24 cellular contexts compared by ENCODE assay signal in genomic region chr3:190099099-190099498, GRCh38. TPM values are rescaled to one million over a fixed set of nuclear protein-coding genes. Genes with fewer than 3 reads are reported as not detected.
DNase-seq lines count a peak whose midpoint lies in the region; FAIRE-seq and TF ChIP-seq lines count a peak whose summit lies in the region.
"Had no signal": no experiment of that assay in that cellular context is flagged by ENCODE, and none has a peak within 500 bp of the region (broad histone marks: within the 10 kb centered on the region; RNA-seq: fewer than 3 reads in every experiment).

No MANE protein-coding gene starts in this region.

- no peak for TF ChIP-seq RAD21 in SK-N-SH (IDR thresholded peaks at IDR 0.05; ENCODE audit: low read length)

- FAIRE-seq in H54 (lab: Jason Lieb, UNC), result peak; percentile 57
- FAIRE-seq: GM12878 had no signal

- peaks cover 8% of the 10 kb centered on the region for H3K36me3 Mint-ChIP-seq in type B pancreatic cell
- H3K36me3 Mint-ChIP-seq: CD4-positive, CD25-positive, alpha-beta regulatory T cell had no signal

- H3K4me2 ChIP-seq in SK-N-SH, result no peak overlapping the region
- H3K4me2 ChIP-seq: KMS-11 had no signal

- no peak overlapping the region for H2AFZ ChIP-seq in SK-N-SH (ENCODE audit: low read depth)

- no peak for TF ChIP-seq POLR2A in H54 (IDR thresholded peaks at IDR 0.05; ENCODE audit: low read depth, low read length)

- POLR2A ChIA-PET in SK-N-SH (lab: Yijun Ruan, JAX), result no interaction called here

- H3K9me2 ChIP-seq in SK-N-SH, result no peaks in the 10 kb centered on the region

- no peaks in the 10 kb centered on the region for H3K27me3 Mint-ChIP-seq in type B pancreatic cell

- H3K9me3 ChIP-seq in SK-N-SH, result no peaks in the 10 kb centered on the region
- H3K9me3 ChIP-seq: BE2C had no signal

- H4K20me1 ChIP-seq in SK-N-SH (ENCODE audit: insufficient read depth), result no peaks in the 10 kb centered on the region

- peaks cover 4% of the 10 kb centered on the region for H3F3A ChIP-seq in SK-N-SH (replicated peaks; ENCODE audit: insufficient read depth)

- no peaks in the 10 kb centered on the region for H3K79me2 ChIP-seq in SK-N-SH (ENCODE audit: insufficient read depth)

- no peaks in the 10 kb centered on the region for H3K36me3 ChIP-seq in SK-N-SH (replicated peaks in 1 of 2; ENCODE audit: control insufficient read depth in 1 of 2, insufficient read depth in 2 of 2, low read length in 1 of 2)
- H3K36me3 ChIP-seq: BE2C had no signal

- no peak overlapping the region for H3K9ac ChIP-seq in SK-N-SH
- H3K9ac ChIP-seq: KMS-11 had no signal

- H3K4me3 Mint-ChIP-seq in type B pancreatic cell, result peak overlapping the region; percentile 1
- H3K4me3 Mint-ChIP-seq: CD4-positive, CD25-positive, alpha-beta regulatory T cell had no signal

- H3K27ac ChIP-seq in SK-N-SH (ENCODE audit: low read depth in 2 of 2, low read length in 1 of 2), result no peak overlapping the region; a peak in 1 of 4 replicates
- H3K27ac ChIP-seq: KMS-11 had no signal

- H3K27me3 ChIP-seq in SK-N-SH (ENCODE audit: insufficient read depth), result no peaks in the 10 kb centered on the region
- H3K27me3 ChIP-seq: BE2C had no signal

- H3K4me1 ChIP-seq in SK-N-SH (ENCODE audit: control insufficient read depth in 1 of 2, insufficient read depth in 2 of 2, low read depth in 1 of 2, low read length in 1 of 2), result peaks cover 0 to 7% of the 10 kb centered on the region in 2 experiments; a peak in 2 of 4 replicates
- H3K4me1 ChIP-seq: BE2C had no signal

- DNase-seq in H54 (ENCODE audit: insufficient read length, low spot score), result no peak
- peak; percentile 42 for DNase-seq in SK-N-SH
- DNase-seq in fibroblast of gingiva (ENCODE audit: low read depth), result peak; percentile 84
- DNase-seq in type B pancreatic cell (ENCODE audit: extremely low spot score, unreplicated experiment), result no peak
- DNase-seq in germinal center (ENCODE audit: low spot score), result no peak
- DNase-seq in amniotic stem cell (lab: John Stamatoyannopoulos, UW), result no peak
- no peak for DNase-seq in NCI-H1048 (lab: John Stamatoyannopoulos, UW)
- DNase-seq: BE2C; CD4-positive, CD25-positive, alpha-beta regulatory T cell; COR-L47; DMS 273 treated with DMSO at 0.1 percent for 48 hours; GF-D8; MV-4-11; NCI-H1417; NCI-H187 treated with DMSO at 0.1 percent for 48 hours; NCI-H2227 treated with DMSO at 0.1 percent for 48 hours; NCI-H510A treated with DMSO at 0.1 percent for 48 hours; NCI-H774; RPMI8226; SIG-M5; SW 1271 had no signal

- H3K4me1 Mint-ChIP-seq in type B pancreatic cell (ENCODE audit: unreplicated experiment), result peaks cover 41% of the 10 kb centered on the region

- peaks cover 11% of the 10 kb centered on the region for H3K9me3 Mint-ChIP-seq in type B pancreatic cell
- H3K9me3 Mint-ChIP-seq: CD4-positive, CD25-positive, alpha-beta regulatory T cell had no signal

- no peak overlapping the region for H3K27ac Mint-ChIP-seq in type B pancreatic cell
- H3K27ac Mint-ChIP-seq: CD4-positive, CD25-positive, alpha-beta regulatory T cell had no signal

- no peak overlapping the region for H3K4me3 ChIP-seq in SK-N-SH (ENCODE audit: low read depth in 2 of 2, low read length in 1 of 2)
- H3K4me3 ChIP-seq: GM12878 had no signal

- WGBS in SK-N-SH (ENCODE audit: low lambda C conversion rate), result 8% methylated on average over 6 of the region's 6 CpGs

- TF ChIP-seq CTCF in SK-N-SH (IDR thresholded peaks at IDR 0.05) (no peak), type B pancreatic cell (conservative IDR thresholded peaks at IDR 0.05) (no peak)

- no peak for TF ChIP-seq EP300 in SK-N-SH (IDR thresholded peaks at IDR 0.05; ENCODE audit: borderline replicate concordance in 1 of 2, low read depth in 1 of 2, low read length in 1 of 2)

- CTCF ChIA-PET in SK-N-SH (lab: Yijun Ruan, JAX), result no interaction called here

TF ChIP-seq in SK-N-SH, 30 proteins besides CTCF, POLR2A, EP300 and RAD21:
- peak; percentile 49 for TF ChIP-seq TCF12 (IDR thresholded peaks at IDR 0.05)
- no peak for TF ChIP-seq RFX5 (IDR thresholded peaks at IDR 0.05; ENCODE audit: low read length)

RNA-seq across cellular contexts. Expression of gene P3H2, which starts 21.6 kb away (rescaled TPM):
- 2.8 and 3.3 TPM in 2 replicates for polyA plus RNA-seq in SK-N-SH (2012; rRNA removed)
- polyA plus RNA-seq in SK-N-SH (2012; cell fraction: cytosol; rRNA removed), result 3.9 and 5.2 TPM in 2 replicates
- 1.7 and 3.5 TPM in 2 replicates for polyA plus RNA-seq in SK-N-SH (2012; cell fraction: nucleus; rRNA removed)
- total RNA-seq in type B pancreatic cell (ENCODE audit: low replicate concordance), result 8.2 and 23.5 TPM in 2 replicates
- total RNA-seq: CD4-positive, CD25-positive, alpha-beta regulatory T cell; OCI-LY7 had no signal
- polyA plus RNA-seq: CD4-positive, CD25-positive, alpha-beta regulatory T cell had no signal

Comparison
In these comparisons a context has a peak if more than half of its experiments do, and no peak if none do; other contexts are left out.
1. DNase-seq: peak in SK-N-SH (single experiment) and fibroblast of gingiva (single experiment); none in H54 (single experiment), type B pancreatic cell (single experiment), germinal center (single experiment), amniotic stem cell (single experiment) and NCI-H1048 (single experiment).